ENCODE assay signal across 11 cellular contexts in genomic region chr15:29698030-29698701, GRCh38.
A peak's percentile ranks its signal among the peaks of the same experiment; 100 is the strongest.
DNase-seq lines count a peak whose midpoint lies in the region; ATAC-seq and TF ChIP-seq lines count a peak whose summit lies in the region.
"Had no signal": no experiment of that assay in that cellular context is flagged by ENCODE, and none has a peak within 500 bp of the region (broad histone marks: within the 10 kb centered on the region; RNA-seq: fewer than 3 reads in every experiment).

No MANE protein-coding gene starts in this region.

- ATAC-seq in left colon (peak; percentile 73), GM21723 (IDR thresholded peaks at IDR 0.05; ENCODE audit: unreplicated experiment) (no peak)

- no peak overlapping the region for H3K27ac ChIP-seq in coronary artery
- H3K27ac ChIP-seq: thoracic aorta had no signal

- TF ChIP-seq CTCF in astrocyte of the spinal cord (IDR thresholded peaks at IDR 0.05; ENCODE audit: low read depth, low read length) (no peak), BE2C (IDR thresholded peaks at IDR 0.05; ENCODE audit: low read depth, low read length) (no peak), coronary artery (IDR thresholded peaks at IDR 0.05) (no peak)

- no peaks in the 10 kb centered on the region for H3K4me1 ChIP-seq in BE2C

- H3K9me3 ChIP-seq in BE2C: no peaks in the 10 kb centered on the region
- H3K9me3 ChIP-seq: thoracic aorta had no signal

- peak; percentile 27 for DNase-seq in COR-L47 (lab: John Stamatoyannopoulos, UW)
- peak; percentile 86 for DNase-seq in M059J (ENCODE audit: low read depth)
- DNase-seq in astrocyte of the spinal cord (ENCODE audit: low read depth, low spot score): peak; percentile 82
- no peak for DNase-seq in left colon
- no peak for DNase-seq in BE2C
- DNase-seq in coronary artery (ENCODE audit: low spot score): no peak
- no peak for DNase-seq in activated T-cell treated with anti-CD3 and anti-CD28 coated beads, Interleukin-2, amount 50 U/mL, for 48 hours
- DNase-seq: activated T-cell treated with anti-CD3 and anti-CD28 coated beads for 4 hours, midbrain had no signal

- intact Hi-C loops in left colon (cut with DNase I, micrococcal nuclease): no loop called here

- H3K27me3 ChIP-seq in BE2C: no peaks in the 10 kb centered on the region

- H3K4me3 ChIP-seq in astrocyte of the spinal cord (ENCODE audit: low read depth, low read length) (no peak overlapping the region), BE2C (ENCODE audit: low read depth, low read length) (no peak overlapping the region), coronary artery (no peak overlapping the region)
- H3K4me3 ChIP-seq: thoracic aorta had no signal

- H3K36me3 ChIP-seq in BE2C: no peaks in the 10 kb centered on the region; the same call in 1 of the 2 replicates

- in situ Hi-C loops in astrocyte of the spinal cord (cut with HindIII; ENCODE audit: low sequenced_read_pairs): no loop called here

Comparison
In these comparisons a context has a peak if more than half of its experiments do, and no peak if none do; other contexts are left out.
1. DNase-seq: peak in COR-L47 (single experiment), M059J (single experiment) and astrocyte of the spinal cord (single experiment); none in left colon (0 of 2), BE2C (single experiment), coronary artery (single experiment) and activated T-cell treated with anti-CD3 and anti-CD28 coated beads, Interleukin-2, amount 50 U/mL, for 48 hours (0 of 2).